10 cellular contexts compared by ENCODE assay signal in the genomic region with DNA sequence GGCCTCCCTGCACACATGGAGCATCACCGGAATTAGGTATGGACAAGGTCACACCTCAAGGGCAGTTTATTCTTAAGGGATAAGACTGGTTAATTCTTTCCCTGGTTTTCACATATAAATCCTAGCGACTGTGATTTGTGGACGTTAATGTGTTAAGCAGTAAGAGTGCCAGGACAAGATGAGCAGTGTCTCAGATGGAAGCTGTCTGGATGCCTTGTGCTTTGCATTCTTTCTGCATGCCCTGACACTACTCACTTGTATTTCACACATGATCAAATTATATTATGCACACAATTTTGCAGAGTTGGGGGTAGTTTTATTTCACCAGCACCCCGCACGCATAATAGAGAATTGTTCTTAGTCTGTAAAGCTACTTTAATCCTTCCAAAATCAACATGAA. TPM values are rescaled to one million over a fixed set of nuclear protein-coding genes. Genes with fewer than 3 reads are reported as not detected.
A peak's percentile ranks its signal among the peaks of the same experiment; 100 is the strongest.
DNase-seq lines count a peak whose midpoint lies in the region; ATAC-seq and TF ChIP-seq lines count a peak whose summit lies in the region.
"Had no signal": no experiment of that assay in that cellular context is flagged by ENCODE, and none has a peak within 500 bp of the region (broad histone marks: within the 10 kb centered on the region; RNA-seq: fewer than 3 reads in every experiment).

No MANE protein-coding gene starts in this region.

- no peak for DNase-seq in activated naive CD4-positive, alpha-beta T cell treated with Interleukin-2 at 50 U/mL for 16 hours
- DNase-seq in RWPE1 (ENCODE audit: low spot score) (no peak), foreskin fibroblast (peak; percentile 10 to 52), T1000 (lab: John Stamatoyannopoulos, UW) (no peak)
- no peak for DNase-seq in stimulated activated CD8-positive, alpha-beta memory T cell treated with anti-CD3 and anti-CD28 coated beads, Interleukin-4, amount 100 ng/mL, for 48 hours
- DNase-seq: activated naive CD4-positive, alpha-beta T cell treated with anti-CD3 and anti-CD28 coated beads for 36 hours; NCI-H2227 treated with DMSO at 0.1 percent for 48 hours had no signal

- CTCF ChIA-PET in RWPE1 (lab: Yijun Ruan, JAX), result no interaction called here

- TF ChIP-seq CTCF in RWPE1 (conservative IDR thresholded peaks at IDR 0.05; ENCODE audit: low read depth) (no peak), foreskin fibroblast (IDR thresholded peaks at IDR 0.05; ENCODE audit: low read depth, low read length) (no peak)

- ATAC-seq in GM18519 (IDR thresholded peaks at IDR 0.05; ENCODE audit: low FRiP score, unreplicated experiment), result no peak

- WGBS in thymus, result 93% methylated on average over 5 of the region's 5 CpGs

- no peak overlapping the region for H3K4me3 Mint-ChIP-seq in activated naive CD4-positive, alpha-beta T cell treated with anti-CD3 and anti-CD28 coated beads, Interleukin-2, amount 50 U/mL, for 24 hours
- H3K4me3 Mint-ChIP-seq: activated naive CD4-positive, alpha-beta T cell treated with anti-CD3 and anti-CD28 coated beads for 36 hours had no signal

- H3K27me3 Mint-ChIP-seq in activated naive CD4-positive, alpha-beta T cell treated with anti-CD3 and anti-CD28 coated beads, Interleukin-2, amount 50 U/mL, for 24 hours, result no peaks in the 10 kb centered on the region

- no peaks in the 10 kb centered on the region for H3K9me3 Mint-ChIP-seq in activated naive CD4-positive, alpha-beta T cell treated with anti-CD3 and anti-CD28 coated beads, Interleukin-2, amount 50 U/mL, for 24 hours
- H3K9me3 Mint-ChIP-seq: activated naive CD4-positive, alpha-beta T cell treated with anti-CD3 and anti-CD28 coated beads for 36 hours had no signal

- H3K4me1 ChIP-seq in thymus (ENCODE audit: control insufficient read depth, insufficient read depth, low read length), result no peaks in the 10 kb centered on the region

- no peaks in the 10 kb centered on the region for H3K27me3 ChIP-seq in thymus (ENCODE audit: control insufficient read depth, insufficient read depth)

- peak overlapping the region; percentile 12 for H3K27ac Mint-ChIP-seq in activated naive CD4-positive, alpha-beta T cell treated with anti-CD3 and anti-CD28 coated beads, Interleukin-2, amount 50 U/mL, for 24 hours
- H3K27ac Mint-ChIP-seq: activated naive CD4-positive, alpha-beta T cell treated with anti-CD3 and anti-CD28 coated beads for 36 hours had no signal

- H3K36me3 Mint-ChIP-seq in activated naive CD4-positive, alpha-beta T cell treated with anti-CD3 and anti-CD28 coated beads, Interleukin-2, amount 50 U/mL, for 24 hours, result peaks cover 11% of the 10 kb centered on the region

- no peaks in the 10 kb centered on the region for H3K9me3 ChIP-seq in thymus (ENCODE audit: control insufficient read depth)

- POLR2A ChIA-PET in RWPE1 (lab: Yijun Ruan, JAX; ENCODE audit: low non-redundant PET), result no interaction called here

- H3K27ac ChIP-seq in RWPE1 (peak overlapping the region; percentile 43; the same call in 1 of the 2 replicates), thymus (ENCODE audit: low read depth) (peak overlapping the region; percentile 69)

- H3K36me3 ChIP-seq in thymus (ENCODE audit: control insufficient read depth, insufficient read depth), result peaks cover 42% of the 10 kb centered on the region

- peaks cover 28% of the 10 kb centered on the region for H3K4me1 Mint-ChIP-seq in activated naive CD4-positive, alpha-beta T cell treated with anti-CD3 and anti-CD28 coated beads, Interleukin-2, amount 50 U/mL, for 24 hours

- H3K4me3 ChIP-seq in foreskin fibroblast (ENCODE audit: low read depth in 1 of 2, low read length in 2 of 2) (no peak overlapping the region), thymus (ENCODE audit: low read length) (no peak overlapping the region)

RNA-seq across cellular contexts. Expression of a gene that starts 49.2 kb away (rescaled TPM):
- polyA plus RNA-seq in thymus, result 60.0 TPM

Comparison
In these comparisons a context has a peak if more than half of its experiments do, and no peak if none do; other contexts are left out.
1. DNase-seq: peak in foreskin fibroblast (2 of 2); none in activated naive CD4-positive, alpha-beta T cell treated with Interleukin-2 at 50 U/mL for 16 hours (single experiment), RWPE1 (single experiment), stimulated activated CD8-positive, alpha-beta memory T cell treated with anti-CD3 and anti-CD28 coated beads, Interleukin-4, amount 100 ng/mL, for 48 hours (single experiment) and T1000 (single experiment).